8 cellular contexts compared by ENCODE assay signal in genomic region chr3:171461087-171461917, GRCh38. TPM values are rescaled to one million over a fixed set of nuclear protein-coding genes. Genes with fewer than 3 reads are reported as not detected.
DNase-seq lines count a peak whose midpoint lies in the region; ATAC-seq lines count a peak whose summit lies in the region.

No MANE protein-coding gene starts in this region.

- DNase-seq in DMS53 (lab: John Stamatoyannopoulos, UW) (peak; percentile 76), SK-MEL-5 (ENCODE audit: low read depth, low spot score) (peak; percentile 63), left lobe of liver (ENCODE audit: low spot score) (no peak), OCI-M2 (lab: John Stamatoyannopoulos, UW; ENCODE audit: unreplicated experiment) (no peak)
- DNase-seq in central memory CD8-positive, alpha-beta T cell (ENCODE audit: low spot score in 2 of 2): no peak
- DNase-seq in stimulated activated naive CD4-positive, alpha-beta T cell treated with Interleukin-2 at 50 U/mL for 16 hours (lab: John Stamatoyannopoulos, UW): peak; percentile 39

- peaks cover 48% of the 10 kb centered on the region for H3K4me1 Mint-ChIP-seq in central memory CD8-positive, alpha-beta T cell

- H3K4me3 Mint-ChIP-seq in central memory CD8-positive, alpha-beta T cell: peak overlapping the region; percentile 92

- H3K27ac Mint-ChIP-seq in central memory CD8-positive, alpha-beta T cell (ENCODE audit: low read depth): peak overlapping the region; percentile 91

- ATAC-seq in GM21360 (IDR thresholded peaks at IDR 0.05; ENCODE audit: unreplicated experiment): peak; percentile 18
- ATAC-seq in HG03565 (IDR thresholded peaks at IDR 0.05; ENCODE audit: unreplicated experiment): peak; percentile 24
- no peak for ATAC-seq in central memory CD8-positive, alpha-beta T cell (replicated peaks; ENCODE audit: extremely low read depth, poor library complexity, severe bottlenecking)
- peak; percentile 55 for ATAC-seq in left lobe of liver

- in situ Hi-C loops in SK-MEL-5 (cut with HindIII; ENCODE audit: low pct_unique_long_range_greater_than_20kb, low sequenced_read_pairs): no loop called here

- no peaks in the 10 kb centered on the region for H3K27me3 Mint-ChIP-seq in central memory CD8-positive, alpha-beta T cell

- peaks cover 34% of the 10 kb centered on the region for H3K36me3 Mint-ChIP-seq in central memory CD8-positive, alpha-beta T cell (ENCODE audit: insufficient read depth)

- no peaks in the 10 kb centered on the region for H3K9me3 Mint-ChIP-seq in central memory CD8-positive, alpha-beta T cell

RNA-seq across cellular contexts. Expression of gene TNIK, which starts 1.1 kb away (rescaled TPM):
- total RNA-seq in SK-MEL-5 (2014; rRNA removed; shearing (Covaris generic)): 10.4 and 12.2 TPM in 2 replicates
- polyA plus RNA-seq in SK-MEL-5 (2015; cell fraction: cytosol; rRNA removed): 14.8 and 15.6 TPM in 2 replicates
- 9.7 and 32.4 TPM in 2 replicates for polyA plus RNA-seq in SK-MEL-5 (2015; cell fraction: nucleus; rRNA removed)
- 4.0 TPM for total RNA-seq in left lobe of liver

Comparison
In these comparisons a context has a peak if more than half of its experiments do, and no peak if none do; other contexts are left out.
1. DNase-seq: peak in DMS53 (single experiment), SK-MEL-5 (single experiment) and stimulated activated naive CD4-positive, alpha-beta T cell treated with Interleukin-2 at 50 U/mL for 16 hours (single experiment); none in central memory CD8-positive, alpha-beta T cell (0 of 2), left lobe of liver (single experiment) and OCI-M2 (single experiment).